30 cellular contexts compared by ENCODE assay signal in genomic region chr5:177610770-177611445, GRCh38. TPM values are rescaled to one million over a fixed set of nuclear protein-coding genes. Genes with fewer than 3 reads are reported as not detected.
DNase-seq lines count a peak whose midpoint lies in the region; ATAC-seq and TF ChIP-seq lines count a peak whose summit lies in the region.
"Had no signal": no experiment of that assay in that cellular context is flagged by ENCODE, and none has a peak within 500 bp of the region (broad histone marks: within the 10 kb centered on the region; RNA-seq: fewer than 3 reads in every experiment).

No MANE protein-coding gene starts in this region.

- no peak for DNase-seq in stimulated activated naive CD8-positive, alpha-beta T cell treated with anti-CD3 and anti-CD28 coated beads, Interleukin-15, Interleukin-2, amounts not matched to agents 100 U/mL and 50 U/mL, for 24 hours
- DNase-seq in myocyte (ENCODE audit: low read depth): peak; percentile 70
- DNase-seq in activated naive CD4-positive, alpha-beta T cell treated with anti-CD3 and anti-CD28 coated beads, Interleukin-2, amount 50 U/mL, for 72 hours (ENCODE audit: low spot score in 2 of 2): no peak
- DNase-seq: activated CD4-positive, CD25-positive, alpha-beta regulatory T cell treated with anti-CD3 and anti-CD28 coated beads, Interleukin-2, amount 50 U/mL, for 72 hours; activated CD8-positive, alpha-beta memory T cell treated with anti-CD3 and anti-CD28 coated beads for 24 hours; activated gamma-delta T cell; BE2C; caudate nucleus; DMS79 treated with DMSO at 0.1 percent for 48 hours; endodermal cell; foreskin melanocyte; GF-D8; kidney glomerular epithelial cell; lower lobe of right lung; MG63; NCI-H1105 treated with DMSO at 0.1 percent for 48 hours; NCI-H2029; NCI-H2227 treated with DMSO at 0.1 percent for 48 hours; NCI-H69; SJCRH30; stimulated activated CD4-positive, alpha-beta T cell treated with anti-CD3 and anti-CD28 coated beads, Interleukin-15, amount 100 ng/mL, for 24 hours; stimulated activated naive CD8-positive, alpha-beta T cell treated with anti-CD3 and anti-CD28 coated beads, Interleukin-15, amount 100 ng/mL, for 72 hours; tibial artery had no signal

- H3K9me3 Mint-ChIP-seq in stimulated activated naive CD8-positive, alpha-beta T cell treated with anti-CD3 and anti-CD28 coated beads, Interleukin-15, Interleukin-2, amounts not matched to agents 100 ng/mL and 50 ng/mL, for 24 hours: no peaks in the 10 kb centered on the region
- H3K9me3 Mint-ChIP-seq in activated naive CD4-positive, alpha-beta T cell treated with anti-CD3 and anti-CD28 coated beads, Interleukin-2, amount 50 U/mL, for 72 hours: no peaks in the 10 kb centered on the region
- H3K9me3 Mint-ChIP-seq: endodermal cell; neural crest cell; stimulated activated naive CD8-positive, alpha-beta T cell treated with anti-CD3 and anti-CD28 coated beads, Interleukin-15, amount 100 ng/mL, for 72 hours had no signal

- no peak overlapping the region for H3K4me3 Mint-ChIP-seq in stimulated activated naive CD8-positive, alpha-beta T cell treated with anti-CD3 and anti-CD28 coated beads, Interleukin-15, Interleukin-2, amounts not matched to agents 100 ng/mL and 50 ng/mL, for 24 hours
- H3K4me3 Mint-ChIP-seq: endodermal cell; neural crest cell; stimulated activated naive CD8-positive, alpha-beta T cell treated with anti-CD3 and anti-CD28 coated beads, Interleukin-15, amount 100 ng/mL, for 72 hours had no signal

- H3K27ac Mint-ChIP-seq in stimulated activated naive CD8-positive, alpha-beta T cell treated with anti-CD3 and anti-CD28 coated beads, Interleukin-15, Interleukin-2, amounts not matched to agents 100 ng/mL and 50 ng/mL, for 24 hours: peak overlapping the region; percentile 11
- H3K27ac Mint-ChIP-seq in activated naive CD4-positive, alpha-beta T cell treated with anti-CD3 and anti-CD28 coated beads, Interleukin-2, amount 50 U/mL, for 72 hours: peak overlapping the region in 1 of 2 donors; percentile 81
- H3K27ac Mint-ChIP-seq: endodermal cell had no signal

- H3K27me3 Mint-ChIP-seq in stimulated activated naive CD8-positive, alpha-beta T cell treated with anti-CD3 and anti-CD28 coated beads, Interleukin-15, Interleukin-2, amounts not matched to agents 100 ng/mL and 50 ng/mL, for 24 hours: no peaks in the 10 kb centered on the region
- H3K27me3 Mint-ChIP-seq: stimulated activated naive CD8-positive, alpha-beta T cell treated with anti-CD3 and anti-CD28 coated beads, Interleukin-15, amount 100 ng/mL, for 72 hours had no signal

- H3K4me1 Mint-ChIP-seq in stimulated activated naive CD8-positive, alpha-beta T cell treated with anti-CD3 and anti-CD28 coated beads, Interleukin-15, Interleukin-2, amounts not matched to agents 100 ng/mL and 50 ng/mL, for 24 hours (ENCODE audit: low read depth): peaks cover 3% of the 10 kb centered on the region

- H3K36me3 Mint-ChIP-seq in stimulated activated naive CD8-positive, alpha-beta T cell treated with anti-CD3 and anti-CD28 coated beads, Interleukin-15, Interleukin-2, amounts not matched to agents 100 ng/mL and 50 ng/mL, for 24 hours (ENCODE audit: low read depth): peaks cover 12% of the 10 kb centered on the region
- H3K36me3 Mint-ChIP-seq in activated naive CD4-positive, alpha-beta T cell treated with anti-CD3 and anti-CD28 coated beads, Interleukin-2, amount 50 U/mL, for 72 hours: no peaks in the 10 kb centered on the region

- no peak for ATAC-seq in stimulated activated naive CD8-positive, alpha-beta T cell treated with anti-CD3 and anti-CD28 coated beads, Interleukin-15, Interleukin-2, amounts not matched to agents 100 U/mL and 50 U/mL, for 24 hours
- no peak for ATAC-seq in activated naive CD4-positive, alpha-beta T cell treated with anti-CD3 and anti-CD28 coated beads, Interleukin-2, amount 50 U/mL, for 72 hours
- ATAC-seq in HG03565 (IDR thresholded peaks at IDR 0.05; ENCODE audit: unreplicated experiment) (no peak), GM21825 (IDR thresholded peaks at IDR 0.05; ENCODE audit: unreplicated experiment) (no peak)
- ATAC-seq: K562; lower lobe of right lung; right lobe of liver; stimulated activated naive CD8-positive, alpha-beta T cell treated with anti-CD3 and anti-CD28 coated beads, Interleukin-15, amount 100 ng/mL, for 72 hours had no signal

TF ChIP-seq in PFSK-1, 5 proteins besides CTCF, POLR2A, EP300 and RAD21:
- peak; percentile 12; the same call in 1 of the 2 replicates for TF ChIP-seq POLR2AphosphoS5 (IDR thresholded peaks at IDR 0.05; ENCODE audit: low read depth, low read length)
- no peak for TF ChIP-seq TAF1 (IDR thresholded peaks at IDR 0.05; ENCODE audit: borderline replicate concordance, insufficient read depth, low read length)
- no peak for TF ChIP-seq REST (IDR thresholded peaks at IDR 0.05; ENCODE audit: insufficient read depth in 1 of 2, low read depth in 2 of 2, low read length in 2 of 2)
- TF ChIP-seq SIN3A (IDR thresholded peaks at IDR 0.05; ENCODE audit: borderline replicate concordance, insufficient read depth, low read length): no peak
- TF ChIP-seq FOXP2 (optimal IDR thresholded peaks at IDR 0.05; ENCODE audit: borderline replicate concordance, extremely low read depth, extremely low read length, insufficient read depth): no peak

RNA-seq across cellular contexts. Expression of gene B4GALT7, which starts 11.0 kb away (rescaled TPM):
- 38.0 TPM for polyA plus RNA-seq in PFSK-1 (2012; ENCODE audit: insufficient read length, low read depth)
- 29.3 and 36.7 TPM in 2 replicates for total RNA-seq in myocyte
- 51.6 TPM for polyA plus RNA-seq in myocyte (2012)
- total RNA-seq in activated naive CD4-positive, alpha-beta T cell treated with anti-CD3 and anti-CD28 coated beads, Interleukin-2, amount 50 U/mL, for 72 hours: 10 to 100 TPM in 1 of 2 donors, 1 to 10 TPM in 1; 3.8 to 19.8 TPM

RNA-seq across cellular contexts. Expression of gene TMED9, which starts 18.9 kb away (rescaled TPM):
- polyA plus RNA-seq in PFSK-1 (2012; ENCODE audit: insufficient read length, low read depth): 162 TPM
- total RNA-seq in myocyte: 125 and 146 TPM in 2 replicates
- 602 TPM for polyA plus RNA-seq in myocyte (2012)
- 100 to 1,000 TPM in 1 of 2 donors, 10 to 100 TPM in 1; 94.0 to 114 TPM for total RNA-seq in activated naive CD4-positive, alpha-beta T cell treated with anti-CD3 and anti-CD28 coated beads, Interleukin-2, amount 50 U/mL, for 72 hours

RNA-seq across cellular contexts. Expression of gene FAM193B, which starts 56.5 kb away (rescaled TPM):
- polyA plus RNA-seq in PFSK-1 (2012; ENCODE audit: insufficient read length, low read depth): 69.2 TPM
- 33.5 and 42.0 TPM in 2 replicates for total RNA-seq in myocyte
- 70.4 TPM for polyA plus RNA-seq in myocyte (2012)
- 100 to 1,000 TPM in 1 of 2 donors, 10 to 100 TPM in 1; 73.1 to 108 TPM for total RNA-seq in activated naive CD4-positive, alpha-beta T cell treated with anti-CD3 and anti-CD28 coated beads, Interleukin-2, amount 50 U/mL, for 72 hours
